1 cellular context compared by ENCODE assay signal in genomic region chr5:162956570-162956969, GRCh38.
TF ChIP-seq lines count a peak whose summit lies in the region.

No MANE protein-coding gene starts in this region.

TF ChIP-seq in H1, 55 proteins besides CTCF, POLR2A, EP300 and RAD21 (continued from another document):
- TF ChIP-seq CHD7 (IDR thresholded peaks at IDR 0.05; ENCODE audit: insufficient replicate concordance, low read length): no peak
- no peak for TF ChIP-seq POU5F1 (IDR thresholded peaks at IDR 0.05; ENCODE audit: low read depth, low read length)
- no peak for TF ChIP-seq SIN3A (conservative IDR thresholded peaks at IDR 0.05 in 1 of 2, IDR thresholded peaks at IDR 0.05 in 1 of 2; ENCODE audit: low read depth in 1 of 2, low read length in 2 of 2)
- TF ChIP-seq BACH1 (IDR thresholded peaks at IDR 0.05; ENCODE audit: low read length): no peak
- no peak for TF ChIP-seq BCL11A (IDR thresholded peaks at IDR 0.05; ENCODE audit: low read depth in 2 of 2, low read length in 2 of 2)
- no peak for TF ChIP-seq CREB1 (IDR thresholded peaks at IDR 0.05)
- TF ChIP-seq GTF2F1 (IDR thresholded peaks at IDR 0.05; ENCODE audit: borderline replicate concordance, low read depth, low read length): no peak
- no peak for TF ChIP-seq SRF (IDR thresholded peaks at IDR 0.05; ENCODE audit: low read depth, low read length)
- TF ChIP-seq TEAD4 (IDR thresholded peaks at IDR 0.05; ENCODE audit: low read depth, low read length): no peak
- TF ChIP-seq EGR1 (IDR thresholded peaks at IDR 0.05; ENCODE audit: borderline replicate concordance, low read depth, low read length): no peak
- no peak for TF ChIP-seq SP2 (IDR thresholded peaks at IDR 0.05; ENCODE audit: low read length)
- TF ChIP-seq TBP (IDR thresholded peaks at IDR 0.05; ENCODE audit: low read depth, low read length): no peak
- no peak for TF ChIP-seq HDAC6 (IDR thresholded peaks at IDR 0.05; ENCODE audit: low read depth, low read length)
- TF ChIP-seq ATF2 (IDR thresholded peaks at IDR 0.05; ENCODE audit: low read length): no peak
- TF ChIP-seq YY1 (IDR thresholded peaks at IDR 0.05; ENCODE audit: low read depth, low read length): no peak
- no peak for TF ChIP-seq SIRT6 (IDR thresholded peaks at IDR 0.05; ENCODE audit: low read length)
